ENCODE assay signal across 2 cellular contexts in the genomic region with DNA sequence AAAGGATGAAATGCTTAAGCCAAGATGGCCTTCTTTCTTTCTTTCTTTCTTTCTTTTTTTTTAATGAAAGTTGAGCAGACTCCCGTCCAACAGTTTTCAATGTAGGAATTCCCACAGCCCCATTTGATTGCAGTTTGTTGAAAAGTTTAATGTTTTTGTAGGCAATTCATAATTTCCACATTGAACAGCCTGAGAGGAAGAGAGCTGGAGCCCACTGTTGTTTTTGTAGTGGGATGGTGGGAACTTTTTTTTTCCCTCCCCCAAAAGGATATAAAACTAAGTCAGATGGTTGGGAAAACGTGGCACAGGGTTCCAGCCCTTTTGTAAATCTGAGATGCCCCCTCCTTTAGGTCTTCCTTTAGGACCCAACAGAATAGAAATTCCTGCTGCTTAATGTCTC.
TF ChIP-seq lines count a peak whose summit lies in the region.

No MANE protein-coding gene starts in this region.

TF ChIP-seq in SK-N-SH, 30 proteins besides CTCF, POLR2A, EP300 and RAD21 (continued from another document):
- TF ChIP-seq, protein P1, sequence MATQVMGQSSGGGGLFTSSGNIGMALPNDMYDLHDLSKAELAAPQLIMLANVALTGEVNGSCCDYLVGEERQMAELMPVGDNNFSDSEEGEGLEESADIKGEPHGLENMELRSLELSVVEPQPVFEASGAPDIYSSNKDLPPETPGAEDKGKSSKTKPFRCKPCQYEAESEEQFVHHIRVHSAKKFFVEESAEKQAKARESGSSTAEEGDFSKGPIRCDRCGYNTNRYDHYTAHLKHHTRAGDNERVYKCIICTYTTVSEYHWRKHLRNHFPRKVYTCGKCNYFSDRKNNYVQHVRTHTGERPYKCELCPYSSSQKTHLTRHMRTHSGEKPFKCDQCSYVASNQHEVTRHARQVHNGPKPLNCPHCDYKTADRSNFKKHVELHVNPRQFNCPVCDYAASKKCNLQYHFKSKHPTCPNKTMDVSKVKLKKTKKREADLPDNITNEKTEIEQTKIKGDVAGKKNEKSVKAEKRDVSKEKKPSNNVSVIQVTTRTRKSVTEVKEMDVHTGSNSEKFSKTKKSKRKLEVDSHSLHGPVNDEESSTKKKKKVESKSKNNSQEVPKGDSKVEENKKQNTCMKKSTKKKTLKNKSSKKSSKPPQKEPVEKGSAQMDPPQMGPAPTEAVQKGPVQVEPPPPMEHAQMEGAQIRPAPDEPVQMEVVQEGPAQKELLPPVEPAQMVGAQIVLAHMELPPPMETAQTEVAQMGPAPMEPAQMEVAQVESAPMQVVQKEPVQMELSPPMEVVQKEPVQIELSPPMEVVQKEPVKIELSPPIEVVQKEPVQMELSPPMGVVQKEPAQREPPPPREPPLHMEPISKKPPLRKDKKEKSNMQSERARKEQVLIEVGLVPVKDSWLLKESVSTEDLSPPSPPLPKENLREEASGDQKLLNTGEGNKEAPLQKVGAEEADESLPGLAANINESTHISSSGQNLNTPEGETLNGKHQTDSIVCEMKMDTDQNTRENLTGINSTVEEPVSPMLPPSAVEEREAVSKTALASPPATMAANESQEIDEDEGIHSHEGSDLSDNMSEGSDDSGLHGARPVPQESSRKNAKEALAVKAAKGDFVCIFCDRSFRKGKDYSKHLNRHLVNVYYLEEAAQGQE (IDR thresholded peaks at IDR 0.05; ENCODE audit: low read depth, low read length), result no peak

TF ChIP-seq in SK-N-SH treated with all-trans-retinoic acid at 6 μM for 48 hours, 23 proteins besides CTCF, POLR2A, EP300 and RAD21 (continued from another document):
- no peak for TF ChIP-seq ZC3H10 (CRISPR knock-in tag; IDR thresholded peaks at IDR 0.05)
- no peak for TF ChIP-seq ARNTL (CRISPR knock-in tag; IDR thresholded peaks at IDR 0.05; ENCODE audit: borderline replicate concordance, low read depth)
- TF ChIP-seq, protein P2, sequence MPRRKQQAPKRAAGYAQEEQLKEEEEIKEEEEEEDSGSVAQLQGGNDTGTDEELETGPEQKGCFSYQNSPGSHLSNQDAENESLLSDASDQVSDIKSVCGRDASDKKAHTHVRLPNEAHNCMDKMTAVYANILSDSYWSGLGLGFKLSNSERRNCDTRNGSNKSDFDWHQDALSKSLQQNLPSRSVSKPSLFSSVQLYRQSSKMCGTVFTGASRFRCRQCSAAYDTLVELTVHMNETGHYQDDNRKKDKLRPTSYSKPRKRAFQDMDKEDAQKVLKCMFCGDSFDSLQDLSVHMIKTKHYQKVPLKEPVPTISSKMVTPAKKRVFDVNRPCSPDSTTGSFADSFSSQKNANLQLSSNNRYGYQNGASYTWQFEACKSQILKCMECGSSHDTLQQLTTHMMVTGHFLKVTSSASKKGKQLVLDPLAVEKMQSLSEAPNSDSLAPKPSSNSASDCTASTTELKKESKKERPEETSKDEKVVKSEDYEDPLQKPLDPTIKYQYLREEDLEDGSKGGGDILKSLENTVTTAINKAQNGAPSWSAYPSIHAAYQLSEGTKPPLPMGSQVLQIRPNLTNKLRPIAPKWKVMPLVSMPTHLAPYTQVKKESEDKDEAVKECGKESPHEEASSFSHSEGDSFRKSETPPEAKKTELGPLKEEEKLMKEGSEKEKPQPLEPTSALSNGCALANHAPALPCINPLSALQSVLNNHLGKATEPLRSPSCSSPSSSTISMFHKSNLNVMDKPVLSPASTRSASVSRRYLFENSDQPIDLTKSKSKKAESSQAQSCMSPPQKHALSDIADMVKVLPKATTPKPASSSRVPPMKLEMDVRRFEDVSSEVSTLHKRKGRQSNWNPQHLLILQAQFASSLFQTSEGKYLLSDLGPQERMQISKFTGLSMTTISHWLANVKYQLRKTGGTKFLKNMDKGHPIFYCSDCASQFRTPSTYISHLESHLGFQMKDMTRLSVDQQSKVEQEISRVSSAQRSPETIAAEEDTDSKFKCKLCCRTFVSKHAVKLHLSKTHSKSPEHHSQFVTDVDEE (CRISPR knock-in tag; IDR thresholded peaks at IDR 0.05), result no peak
- TF ChIP-seq ISL1 (CRISPR knock-in tag; IDR thresholded peaks at IDR 0.05), result no peak
- TF ChIP-seq CREB5 (CRISPR knock-in tag; IDR thresholded peaks at IDR 0.05; ENCODE audit: low read depth), result no peak
- TF ChIP-seq CSDC2 (CRISPR knock-in tag; IDR thresholded peaks at IDR 0.05), result no peak
TF ChIP-seq in SK-N-SH treated with all-trans-retinoic acid at 6 μM for 48 hours: peak in this region for 0.
